1 cellular context compared by ENCODE assay signal in genomic region chr19:57099199-57099661, GRCh38.
TF ChIP-seq lines count a peak whose summit lies in the region.

No MANE protein-coding gene starts in this region.

TF ChIP-seq in IMR-90, 13 proteins besides CTCF, POLR2A, EP300 and RAD21:
- TF ChIP-seq RFX5 (IDR thresholded peaks at IDR 0.05; ENCODE audit: low read depth, low read length) (no peak), RCOR1 (IDR thresholded peaks at IDR 0.05; ENCODE audit: insufficient replicate concordance, low read length) (no peak), SMC3 (IDR thresholded peaks at IDR 0.05; ENCODE audit: low read depth, low read length) (peak; percentile 55; the same call in 1 of the 2 replicates)
